Comparison of ENCODE assay signal across 29 cellular contexts in genomic region chr17:28706471-28707338, GRCh38. TPM values are rescaled to one million over a fixed set of nuclear protein-coding genes. Genes with fewer than 3 reads are reported as not detected.
A peak's percentile ranks its signal among the peaks of the same experiment; 100 is the strongest.
DNase-seq lines count a peak whose midpoint lies in the region; ATAC-seq and TF ChIP-seq lines count a peak whose summit lies in the region.
"Had no signal": no experiment of that assay in that cellular context is flagged by ENCODE, and none has a peak within 500 bp of the region (broad histone marks: within the 10 kb centered on the region; RNA-seq: fewer than 3 reads in every experiment).

No MANE protein-coding gene starts in this region.

- no peak overlapping the region for H3K27ac ChIP-seq in tibial nerve
- H3K27ac ChIP-seq: A549, adrenal gland, neutrophil, prostate gland, SJCRH30, testis had no signal

- CTCF ChIA-PET in activated CD4-positive, alpha-beta memory T cell treated with anti-CD3 and anti-CD28 coated beads, Interleukin-2, amount 10 ng/mL, durations not matched to agents 7 days and 5 days (lab: Charles Lee), result no interaction called here
- CTCF ChIA-PET in activated CD4-positive, alpha-beta memory T cell treated with anti-CD3 and anti-CD28 coated beads for 36 hours (lab: Charles Lee), result interaction anchor here (1.0 to 1.6 kb wide), 2 partner anchors 41 to 60 kb away, joined by 3 to 4 read pairs; no protein-coding TSS in a partner anchor

- H3K4me1 Mint-ChIP-seq in activated CD4-positive, alpha-beta memory T cell treated with anti-CD3 and anti-CD28 coated beads, Interleukin-2, amount 10 ng/mL, durations not matched to agents 7 days and 5 days, result peaks cover 9% of the 10 kb centered on the region
- H3K4me1 Mint-ChIP-seq in activated CD4-positive, alpha-beta memory T cell treated with anti-CD3 and anti-CD28 coated beads for 36 hours (ENCODE audit: low read depth), result peaks cover 11% of the 10 kb centered on the region
- H3K4me1 Mint-ChIP-seq in activated T-helper 17 cell treated with anti-CD3 and anti-CD28 coated beads, Interleukin-2, amount 50 U/mL, for 72 hours, result peaks cover 7% of the 10 kb centered on the region
- H3K4me1 Mint-ChIP-seq in immature natural killer cell, result peaks cover 6 to 10% of the 10 kb centered on the region in 2 donors
- H3K4me1 Mint-ChIP-seq in stimulated activated effector memory CD8-positive, alpha-beta T cell treated with anti-CD3 and anti-CD28 coated beads, Interleukin-12 subunit alpha, Interleukin-12 subunit beta, amount 100 ng/mL, for 72 hours, result peaks cover 16% of the 10 kb centered on the region

- TF ChIP-seq EP300 in tibial nerve (IDR thresholded peaks at IDR 0.05), result no peak

- no peak for DNase-seq in activated CD4-positive, alpha-beta memory T cell treated with anti-CD3 and anti-CD28 coated beads, Interleukin-2, amount 10 ng/mL, durations not matched to agents 7 days and 5 days
- no peak for DNase-seq in activated CD4-positive, alpha-beta memory T cell treated with anti-CD3 and anti-CD28 coated beads for 36 hours
- DNase-seq in immature natural killer cell (no peak), tibial nerve (ENCODE audit: low spot score in 2 of 2) (no peak), NCI-H774 (lab: John Stamatoyannopoulos, UW) (no peak)
- no peak for DNase-seq in stimulated activated effector memory CD8-positive, alpha-beta T cell treated with anti-CD3 and anti-CD28 coated beads, Interleukin-12 subunit alpha, Interleukin-12 subunit beta, amount 100 ng/mL, for 72 hours (ENCODE audit: low spot score in 2 of 2)
- DNase-seq in stimulated activated CD4-positive, alpha-beta T cell treated with anti-CD3 and anti-CD28 coated beads, Interleukin-4, amount 100 ng/mL, for 4 hours, result no peak
- DNase-seq: activated CD4-positive, alpha-beta T cell treated with anti-CD3 and anti-CD28 coated beads, Interleukin-2, amount 50 U/mL, for 48 hours; activated effector memory CD4-positive, alpha-beta T cell treated with Interleukin-2 at 50 U/mL for 16 hours; activated T-cell treated with anti-CD3 and anti-CD28 coated beads for 4 hours; adrenal gland; AML-193; CD8-positive, alpha-beta memory T cell; DMS153; GOT3; kidney glomerular epithelial cell; NCI-H1092 treated with DMSO at 0.1 percent for 48 hours; NCI-H187 treated with DMSO at 0.1 percent for 48 hours; NCI-H69; SJCRH30; stimulated activated CD4-positive, alpha-beta T cell treated with anti-CD3 and anti-CD28 coated beads, Interleukin-15, amount 100 ng/mL, for 24 hours; stimulated activated naive CD8-positive, alpha-beta T cell treated with anti-CD3 and anti-CD28 coated beads, Interleukin-15, Interleukin-2, amounts not matched to agents 100 U/mL and 50 U/mL, for 24 hours; T-helper 1 cell; testis had no signal

- whole genome bisulfite sequencing in tibial nerve, 2 donors, result 59 to 75% methylated on average over 5 to 7 of the region's 7 CpGs

- H3K27ac Mint-ChIP-seq in activated CD4-positive, alpha-beta memory T cell treated with anti-CD3 and anti-CD28 coated beads, Interleukin-2, amount 10 ng/mL, durations not matched to agents 7 days and 5 days, result peak overlapping the region; percentile 54
- no peak overlapping the region for H3K27ac Mint-ChIP-seq in activated CD4-positive, alpha-beta memory T cell treated with anti-CD3 and anti-CD28 coated beads for 36 hours
- peak overlapping the region; percentile 51 for H3K27ac Mint-ChIP-seq in activated T-helper 17 cell treated with anti-CD3 and anti-CD28 coated beads, Interleukin-2, amount 50 U/mL, for 72 hours
- peak overlapping the region in 4 of 6 donors; percentile 2 to 65 (median 48) for H3K27ac Mint-ChIP-seq in immature natural killer cell
- peak overlapping the region; percentile 89 for H3K27ac Mint-ChIP-seq in stimulated activated effector memory CD8-positive, alpha-beta T cell treated with anti-CD3 and anti-CD28 coated beads, Interleukin-12 subunit alpha, Interleukin-12 subunit beta, amount 100 ng/mL, for 72 hours

- H3K9me3 ChIP-seq in tibial nerve, result no peaks in the 10 kb centered on the region
- H3K9me3 ChIP-seq: A549, adrenal gland, neutrophil, prostate gland, SJCRH30, testis had no signal

- no peaks in the 10 kb centered on the region for H3K27me3 Mint-ChIP-seq in activated CD4-positive, alpha-beta memory T cell treated with anti-CD3 and anti-CD28 coated beads, Interleukin-2, amount 10 ng/mL, durations not matched to agents 7 days and 5 days
- no peaks in the 10 kb centered on the region for H3K27me3 Mint-ChIP-seq in activated CD4-positive, alpha-beta memory T cell treated with anti-CD3 and anti-CD28 coated beads for 36 hours
- H3K27me3 Mint-ChIP-seq in activated T-helper 17 cell treated with anti-CD3 and anti-CD28 coated beads, Interleukin-2, amount 50 U/mL, for 72 hours, result no peaks in the 10 kb centered on the region
- H3K27me3 Mint-ChIP-seq in immature natural killer cell (ENCODE audit: low read depth in 3 of 3), result peaks cover 0 to 4% (median 3%) of the 10 kb centered on the region in 3 donors
- H3K27me3 Mint-ChIP-seq: CD8-positive, alpha-beta memory T cell; IgD-negative memory B cell had no signal

- intact Hi-C loops in activated CD4-positive, alpha-beta memory T cell treated with anti-CD3 and anti-CD28 coated beads for 36 hours (cut with micrococcal nuclease), result no loop called here

- POLR2A ChIA-PET in activated CD4-positive, alpha-beta memory T cell treated with anti-CD3 and anti-CD28 coated beads, Interleukin-2, amount 10 ng/mL, durations not matched to agents 7 days and 5 days (lab: Charles Lee), result interaction anchor here (1.1 to 1.4 kb wide), 2 partner anchors 45 to 58 kb away, joined by 3 read pairs; partner anchors contain the start of genes SDF2 and SUPT6H
- POLR2A ChIA-PET in activated CD4-positive, alpha-beta memory T cell treated with anti-CD3 and anti-CD28 coated beads for 36 hours (lab: Charles Lee), result no interaction called here

- peaks cover 22% of the 10 kb centered on the region for H3K36me3 Mint-ChIP-seq in activated CD4-positive, alpha-beta memory T cell treated with anti-CD3 and anti-CD28 coated beads, Interleukin-2, amount 10 ng/mL, durations not matched to agents 7 days and 5 days (ENCODE audit: low read depth)
- H3K36me3 Mint-ChIP-seq in activated CD4-positive, alpha-beta memory T cell treated with anti-CD3 and anti-CD28 coated beads for 36 hours, result peaks cover 12% of the 10 kb centered on the region
- peaks cover 38% of the 10 kb centered on the region for H3K36me3 Mint-ChIP-seq in activated T-helper 17 cell treated with anti-CD3 and anti-CD28 coated beads, Interleukin-2, amount 50 U/mL, for 72 hours (ENCODE audit: low read depth)
- peaks cover 6 to 14% (median 7%) of the 10 kb centered on the region in 3 donors for H3K36me3 Mint-ChIP-seq in immature natural killer cell
- H3K36me3 Mint-ChIP-seq in stimulated activated effector memory CD8-positive, alpha-beta T cell treated with anti-CD3 and anti-CD28 coated beads, Interleukin-12 subunit alpha, Interleukin-12 subunit beta, amount 100 ng/mL, for 72 hours, result peaks cover 25% of the 10 kb centered on the region

- ATAC-seq in activated T-helper 17 cell treated with anti-CD3 and anti-CD28 coated beads, Interleukin-2, amount 50 U/mL, for 72 hours (replicated peaks), result no peak
- no peak for ATAC-seq in stimulated activated effector memory CD8-positive, alpha-beta T cell treated with anti-CD3 and anti-CD28 coated beads, Interleukin-12 subunit alpha, Interleukin-12 subunit beta, amount 100 ng/mL, for 72 hours
- ATAC-seq: stimulated activated naive CD8-positive, alpha-beta T cell treated with anti-CD3 and anti-CD28 coated beads, Interleukin-15, Interleukin-2, amounts not matched to agents 100 U/mL and 50 U/mL, for 24 hours had no signal

- peaks cover 0 to 34% (median 4%) of the 10 kb centered on the region in 4 donors for H3K4me1 ChIP-seq in tibial nerve
- H3K4me1 ChIP-seq: prostate gland, SJCRH30 had no signal

- peaks cover 0 to 34% (median 0%) of the 10 kb centered on the region in 3 donors for H3K36me3 ChIP-seq in tibial nerve

- no peak for TF ChIP-seq POLR2A in tibial nerve (IDR thresholded peaks at IDR 0.05)

- no peak overlapping the region for H3K4me3 ChIP-seq in tibial nerve
- H3K4me3 ChIP-seq: A549, adrenal gland, prostate gland, SJCRH30, testis had no signal

- no peaks in the 10 kb centered on the region for H3K9me3 Mint-ChIP-seq in activated CD4-positive, alpha-beta memory T cell treated with anti-CD3 and anti-CD28 coated beads, Interleukin-2, amount 10 ng/mL, durations not matched to agents 7 days and 5 days
- H3K9me3 Mint-ChIP-seq in activated CD4-positive, alpha-beta memory T cell treated with anti-CD3 and anti-CD28 coated beads for 36 hours, result no peaks in the 10 kb centered on the region
- no peaks in the 10 kb centered on the region for H3K9me3 Mint-ChIP-seq in activated T-helper 17 cell treated with anti-CD3 and anti-CD28 coated beads, Interleukin-2, amount 50 U/mL, for 72 hours
- H3K9me3 Mint-ChIP-seq in immature natural killer cell, result no peaks in the 10 kb centered on the region
- H3K9me3 Mint-ChIP-seq in stimulated activated effector memory CD8-positive, alpha-beta T cell treated with anti-CD3 and anti-CD28 coated beads, Interleukin-12 subunit alpha, Interleukin-12 subunit beta, amount 100 ng/mL, for 72 hours, result no peaks in the 10 kb centered on the region
- H3K9me3 Mint-ChIP-seq: IgD-negative memory B cell had no signal

- H3K4me3 Mint-ChIP-seq in activated CD4-positive, alpha-beta memory T cell treated with anti-CD3 and anti-CD28 coated beads, Interleukin-2, amount 10 ng/mL, durations not matched to agents 7 days and 5 days, result no peak overlapping the region
- H3K4me3 Mint-ChIP-seq in activated CD4-positive, alpha-beta memory T cell treated with anti-CD3 and anti-CD28 coated beads for 36 hours, result no peak overlapping the region
- H3K4me3 Mint-ChIP-seq in activated T-helper 17 cell treated with anti-CD3 and anti-CD28 coated beads, Interleukin-2, amount 50 U/mL, for 72 hours, result no peak overlapping the region
- H3K4me3 Mint-ChIP-seq in immature natural killer cell, result no peak overlapping the region
- no peak overlapping the region for H3K4me3 Mint-ChIP-seq in stimulated activated effector memory CD8-positive, alpha-beta T cell treated with anti-CD3 and anti-CD28 coated beads, Interleukin-12 subunit alpha, Interleukin-12 subunit beta, amount 100 ng/mL, for 72 hours

- no peak for TF ChIP-seq CTCF in tibial nerve (IDR thresholded peaks at IDR 0.05)

- no peaks in the 10 kb centered on the region for H3K27me3 ChIP-seq in tibial nerve
- H3K27me3 ChIP-seq: adrenal gland, neutrophil, SJCRH30, testis had no signal

RNA-seq across cellular contexts. Expression of gene PROCA1, which starts 5.0 kb away (rescaled TPM):
- total RNA-seq in activated CD4-positive, alpha-beta memory T cell treated with anti-CD3 and anti-CD28 coated beads, Interleukin-2, amount 10 ng/mL, durations not matched to agents 7 days and 5 days, result 1 to 10 TPM; 6.2 to 7.4 TPM
- 1 to 10 TPM; 4.5 TPM for total RNA-seq in activated CD4-positive, alpha-beta memory T cell treated with anti-CD3 and anti-CD28 coated beads for 36 hours
- total RNA-seq in activated T-helper 17 cell treated with anti-CD3 and anti-CD28 coated beads, Interleukin-2, amount 50 U/mL, for 72 hours, result 10 to 100 TPM in 1 of 2 donors, 1 to 10 TPM in 1; 4.4 to 12.4 TPM
- polyA plus RNA-seq in immature natural killer cell, result 1 to 10 TPM in 1 of 3 donors, under 1 TPM in 2; 0.59 to 1.8 (median 0.60) TPM
- 1 to 10 TPM; 2.1 to 6.3 (median 4.6) TPM for total RNA-seq in tibial nerve

RNA-seq across cellular contexts. Expression of gene RAB34, which starts 11.0 kb away (rescaled TPM):
- total RNA-seq in activated CD4-positive, alpha-beta memory T cell treated with anti-CD3 and anti-CD28 coated beads, Interleukin-2, amount 10 ng/mL, durations not matched to agents 7 days and 5 days, result 1 to 10 TPM; 6.5 to 7.4 TPM
- 1 to 10 TPM; 4.9 to 6.6 TPM for total RNA-seq in activated CD4-positive, alpha-beta memory T cell treated with anti-CD3 and anti-CD28 coated beads for 36 hours
- total RNA-seq in activated T-helper 17 cell treated with anti-CD3 and anti-CD28 coated beads, Interleukin-2, amount 50 U/mL, for 72 hours, result 10 to 100 TPM in 1 of 2 donors, 1 to 10 TPM in 1; 4.1 to 22.4 TPM
- 1 to 10 TPM; 2.3 to 6.1 (median 5.3) TPM for polyA plus RNA-seq in immature natural killer cell
- 100 to 1,000 TPM; 189 to 298 (median 196) TPM for total RNA-seq in tibial nerve

RNA-seq across cellular contexts. Expression of gene RPL23A, which starts 13.1 kb away (rescaled TPM):
- total RNA-seq in activated CD4-positive, alpha-beta memory T cell treated with anti-CD3 and anti-CD28 coated beads, Interleukin-2, amount 10 ng/mL, durations not matched to agents 7 days and 5 days, result 1,000 to 10,000 TPM; 1,962 to 2,028 TPM
- total RNA-seq in activated CD4-positive, alpha-beta memory T cell treated with anti-CD3 and anti-CD28 coated beads for 36 hours, result 1,000 to 10,000 TPM; 2,357 to 2,419 TPM
- total RNA-seq in activated T-helper 17 cell treated with anti-CD3 and anti-CD28 coated beads, Interleukin-2, amount 50 U/mL, for 72 hours, result 1,000 to 10,000 TPM; 2,238 to 2,546 TPM
- polyA plus RNA-seq in immature natural killer cell, result 1,000 to 10,000 TPM; 2,545 to 3,232 (median 2,896) TPM
- 100 to 1,000 TPM; 431 to 573 (median 517) TPM for total RNA-seq in tibial nerve

RNA-seq across cellular contexts. Expression of gene TLCD1, which starts 19.3 kb away (rescaled TPM):
- total RNA-seq in activated CD4-positive, alpha-beta memory T cell treated with anti-CD3 and anti-CD28 coated beads, Interleukin-2, amount 10 ng/mL, durations not matched to agents 7 days and 5 days, result 1 to 10 TPM; 1.4 to 2.3 TPM
- 1 to 10 TPM; 9.1 to 9.5 TPM for total RNA-seq in activated CD4-positive, alpha-beta memory T cell treated with anti-CD3 and anti-CD28 coated beads for 36 hours
- total RNA-seq in activated T-helper 17 cell treated with anti-CD3 and anti-CD28 coated beads, Interleukin-2, amount 50 U/mL, for 72 hours, result 10 to 100 TPM in 1 of 2 donors, 1 to 10 TPM in 1; 4.8 to 13.4 TPM
- polyA plus RNA-seq in immature natural killer cell, result not detected
- total RNA-seq in tibial nerve, result 1 to 10 TPM in 1 of 4 donors, under 1 TPM in 1, not detected in 2; 0.44 to 1.2 TPM
- polyA plus RNA-seq: CD8-positive, alpha-beta memory T cell had no signal

RNA-seq across cellular contexts. Expression of gene NEK8, which starts 21.9 kb away (rescaled TPM):
- total RNA-seq in activated CD4-positive, alpha-beta memory T cell treated with anti-CD3 and anti-CD28 coated beads, Interleukin-2, amount 10 ng/mL, durations not matched to agents 7 days and 5 days, result 1 to 10 TPM; 2.5 to 3.5 TPM
- total RNA-seq in activated CD4-positive, alpha-beta memory T cell treated with anti-CD3 and anti-CD28 coated beads for 36 hours, result 1 to 10 TPM; 3.4 to 4.0 TPM
- total RNA-seq in activated T-helper 17 cell treated with anti-CD3 and anti-CD28 coated beads, Interleukin-2, amount 50 U/mL, for 72 hours, result 1 to 10 TPM; 4.9 to 9.2 TPM
- polyA plus RNA-seq in immature natural killer cell, result 1 to 10 TPM; 1.7 to 4.2 (median 3.6) TPM
- total RNA-seq in tibial nerve, result 1 to 10 TPM; 2.8 to 6.0 (median 3.5) TPM

Comparison
In these comparisons a context has a peak if more than half of its experiments do, and no peak if none do; other contexts are left out.
1. RNA of gene RAB34, which starts 11.0 kb away (total RNA-seq): 189 to 298 TPM in tibial nerve; 4.1 to 22.4 TPM in activated T-helper 17 cell treated with anti-CD3 and anti-CD28 coated beads, Interleukin-2, amount 50 U/mL, for 72 hours, 6.5 to 7.4 TPM in activated CD4-positive, alpha-beta memory T cell treated with anti-CD3 and anti-CD28 coated beads, Interleukin-2, amount 10 ng/mL, durations not matched to agents 7 days and 5 days and 4.9 to 6.6 TPM in activated CD4-positive, alpha-beta memory T cell treated with anti-CD3 and anti-CD28 coated beads for 36 hours; every median in the first group is over 4 times any median in the second.